Comparison of ENCODE assay signal across 1 cellular context in the genomic region with DNA sequence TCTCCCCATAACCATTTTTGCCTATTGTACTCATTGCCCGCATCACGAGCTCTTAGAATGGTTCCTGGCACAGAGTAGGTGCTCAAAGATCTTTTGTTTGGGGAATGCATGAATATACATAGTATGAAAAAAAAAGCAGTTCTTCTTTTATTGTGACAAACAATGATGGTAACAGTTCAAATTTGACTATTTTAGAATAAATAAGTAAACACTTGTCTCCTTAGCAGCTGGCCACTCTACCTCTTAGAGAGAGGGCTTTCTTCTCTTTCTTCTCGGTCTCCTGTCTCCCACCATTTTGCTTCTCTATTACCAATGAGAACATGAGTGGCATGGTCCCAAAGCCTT.
TF ChIP-seq lines count a peak whose summit lies in the region.

No MANE protein-coding gene starts in this region.

TF ChIP-seq in GM23338, 12 proteins besides CTCF, POLR2A, EP300 and RAD21 (continued from another document):
- TF ChIP-seq, protein P1, sequence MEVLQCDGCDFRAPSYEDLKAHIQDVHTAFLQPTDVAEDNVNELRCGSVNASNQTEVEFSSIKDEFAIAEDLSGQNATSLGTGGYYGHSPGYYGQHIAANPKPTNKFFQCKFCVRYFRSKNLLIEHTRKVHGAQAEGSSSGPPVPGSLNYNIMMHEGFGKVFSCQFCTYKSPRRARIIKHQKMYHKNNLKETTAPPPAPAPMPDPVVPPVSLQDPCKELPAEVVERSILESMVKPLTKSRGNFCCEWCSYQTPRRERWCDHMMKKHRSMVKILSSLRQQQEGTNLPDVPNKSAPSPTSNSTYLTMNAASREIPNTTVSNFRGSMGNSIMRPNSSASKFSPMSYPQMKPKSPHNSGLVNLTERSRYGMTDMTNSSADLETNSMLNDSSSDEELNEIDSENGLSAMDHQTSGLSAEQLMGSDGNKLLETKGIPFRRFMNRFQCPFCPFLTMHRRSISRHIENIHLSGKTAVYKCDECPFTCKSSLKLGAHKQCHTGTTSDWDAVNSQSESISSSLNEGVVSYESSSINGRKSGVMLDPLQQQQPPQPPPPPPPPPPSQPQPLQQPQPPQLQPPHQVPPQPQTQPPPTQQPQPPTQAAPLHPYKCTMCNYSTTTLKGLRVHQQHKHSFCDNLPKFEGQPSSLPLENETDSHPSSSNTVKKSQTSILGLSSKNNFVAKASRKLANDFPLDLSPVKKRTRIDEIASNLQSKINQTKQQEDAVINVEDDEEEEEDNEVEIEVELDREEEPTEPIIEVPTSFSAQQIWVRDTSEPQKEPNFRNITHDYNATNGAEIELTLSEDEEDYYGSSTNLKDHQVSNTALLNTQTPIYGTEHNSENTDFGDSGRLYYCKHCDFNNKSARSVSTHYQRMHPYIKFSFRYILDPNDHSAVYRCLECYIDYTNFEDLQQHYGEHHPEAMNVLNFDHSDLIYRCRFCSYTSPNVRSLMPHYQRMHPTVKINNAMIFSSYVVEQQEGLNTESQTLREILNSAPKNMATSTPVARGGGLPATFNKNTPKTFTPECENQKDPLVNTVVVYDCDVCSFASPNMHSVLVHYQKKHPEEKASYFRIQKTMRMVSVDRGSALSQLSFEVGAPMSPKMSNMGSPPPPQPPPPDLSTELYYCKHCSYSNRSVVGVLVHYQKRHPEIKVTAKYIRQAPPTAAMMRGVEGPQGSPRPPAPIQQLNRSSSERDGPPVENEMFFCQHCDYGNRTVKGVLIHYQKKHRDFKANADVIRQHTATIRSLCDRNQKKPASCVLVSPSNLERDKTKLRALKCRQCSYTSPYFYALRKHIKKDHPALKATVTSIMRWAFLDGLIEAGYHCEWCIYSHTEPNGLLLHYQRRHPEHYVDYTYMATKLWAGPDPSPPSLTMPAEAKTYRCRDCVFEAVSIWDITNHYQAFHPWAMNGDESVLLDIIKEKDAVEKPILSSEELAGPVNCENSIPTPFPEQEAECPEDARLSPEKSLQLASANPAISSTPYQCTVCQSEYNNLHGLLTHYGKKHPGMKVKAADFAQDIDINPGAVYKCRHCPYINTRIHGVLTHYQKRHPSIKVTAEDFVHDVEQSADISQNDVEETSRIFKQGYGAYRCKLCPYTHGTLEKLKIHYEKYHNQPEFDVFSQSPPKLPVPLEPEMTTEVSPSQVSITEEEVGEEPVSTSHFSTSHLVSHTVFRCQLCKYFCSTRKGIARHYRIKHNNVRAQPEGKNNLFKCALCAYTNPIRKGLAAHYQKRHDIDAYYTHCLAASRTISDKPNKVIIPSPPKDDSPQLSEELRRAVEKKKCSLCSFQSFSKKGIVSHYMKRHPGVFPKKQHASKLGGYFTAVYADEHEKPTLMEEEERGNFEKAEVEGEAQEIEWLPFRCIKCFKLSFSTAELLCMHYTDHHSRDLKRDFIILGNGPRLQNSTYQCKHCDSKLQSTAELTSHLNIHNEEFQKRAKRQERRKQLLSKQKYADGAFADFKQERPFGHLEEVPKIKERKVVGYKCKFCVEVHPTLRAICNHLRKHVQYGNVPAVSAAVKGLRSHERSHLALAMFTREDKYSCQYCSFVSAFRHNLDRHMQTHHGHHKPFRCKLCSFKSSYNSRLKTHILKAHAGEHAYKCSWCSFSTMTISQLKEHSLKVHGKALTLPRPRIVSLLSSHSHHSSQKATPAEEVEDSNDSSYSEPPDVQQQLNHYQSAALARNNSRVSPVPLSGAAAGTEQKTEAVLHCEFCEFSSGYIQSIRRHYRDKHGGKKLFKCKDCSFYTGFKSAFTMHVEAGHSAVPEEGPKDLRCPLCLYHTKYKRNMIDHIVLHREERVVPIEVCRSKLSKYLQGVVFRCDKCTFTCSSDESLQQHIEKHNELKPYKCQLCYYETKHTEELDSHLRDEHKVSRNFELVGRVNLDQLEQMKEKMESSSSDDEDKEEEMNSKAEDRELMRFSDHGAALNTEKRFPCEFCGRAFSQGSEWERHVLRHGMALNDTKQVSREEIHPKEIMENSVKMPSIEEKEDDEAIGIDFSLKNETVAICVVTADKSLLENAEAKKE (CRISPR knock-in tag; IDR thresholded peaks at IDR 0.05): no peak
- no peak for TF ChIP-seq JUNB (IDR thresholded peaks at IDR 0.05; ENCODE audit: unreplicated experiment)
- no peak for TF ChIP-seq EZH2phosphoT487 (IDR thresholded peaks at IDR 0.05; ENCODE audit: unreplicated experiment)
- no peak for TF ChIP-seq POLR2AphosphoS5 (IDR thresholded peaks at IDR 0.05; ENCODE audit: low read depth)
- TF ChIP-seq EZH2 (IDR thresholded peaks at IDR 0.05; ENCODE audit: low read depth, unreplicated experiment): no peak
- TF ChIP-seq ZNF114 (CRISPR knock-in tag; IDR thresholded peaks at IDR 0.05): no peak
- no peak for TF ChIP-seq CREB1 (CRISPR knock-in tag; IDR thresholded peaks at IDR 0.05; ENCODE audit: low read depth)
- TF ChIP-seq NANOG (IDR thresholded peaks at IDR 0.05; ENCODE audit: borderline replicate concordance): no peak
